In genomic region chr12:44036875-44037443, GRCh38 we compare ENCODE assay signal across 28 cellular contexts.
"Had no signal": no experiment of that assay in that cellular context is flagged by ENCODE, and none has a peak within 500 bp of the region (broad histone marks: within the 10 kb centered on the region; RNA-seq: fewer than 3 reads in every experiment).

No MANE protein-coding gene starts in this region.

- H3K4me1 ChIP-seq: stomach, suprapubic skin, testis, thyroid gland, tibial artery, tibial nerve, transverse colon, upper lobe of left lung, upper lobe of right lung, uterus, vagina had no signal

- H3K4me1 Mint-ChIP-seq: stimulated activated effector memory CD8-positive, alpha-beta T cell treated with anti-CD3 and anti-CD28 coated beads, Interleukin-12 subunit alpha, Interleukin-12 subunit beta, amount 100 ng/mL, for 72 hours; stimulated activated memory B cell treated with anti-CD40 and anti-IgM and Interleukin-4, amounts not matched to agents 10 μg/mL and 1 μg/mL and 100 μg/mL, for 72 hours; stimulated activated naive B cell treated with anti-CD40 and anti-IgM and Interleukin-4, amounts not matched to agents 10 μg/mL and 1 μg/mL and 100 μg/mL, for 72 hours; stimulated activated naive CD8-positive, alpha-beta T cell treated with anti-CD3 and anti-CD28 coated beads, Interleukin-15, amount 100 ng/mL, for 72 hours had no signal

- H3K36me3 ChIP-seq: suprapubic skin, thyroid gland, tibial artery, transverse colon, upper lobe of left lung, upper lobe of right lung, uterus, vagina had no signal

- H3K27ac Mint-ChIP-seq: stimulated activated effector memory CD8-positive, alpha-beta T cell treated with anti-CD3 and anti-CD28 coated beads, Interleukin-12 subunit alpha, Interleukin-12 subunit beta, amount 100 ng/mL, for 72 hours; stimulated activated memory B cell treated with anti-CD40 and anti-IgM and Interleukin-4, amounts not matched to agents 10 μg/mL and 1 μg/mL and 100 μg/mL, for 72 hours; stimulated activated naive B cell treated with anti-CD40 and anti-IgM and Interleukin-4, amounts not matched to agents 10 μg/mL and 1 μg/mL and 100 μg/mL, for 72 hours; stimulated activated naive CD8-positive, alpha-beta T cell treated with anti-CD3 and anti-CD28 coated beads, Interleukin-15, amount 100 ng/mL, for 72 hours; stimulated activated naive CD8-positive, alpha-beta T cell treated with anti-CD3 and anti-CD28 coated beads, Interleukin-15, Interleukin-2, amounts not matched to agents 100 ng/mL and 50 ng/mL, for 24 hours; type B pancreatic cell had no signal

- ATAC-seq: stimulated activated memory B cell treated with anti-CD40 and anti-IgM and Interleukin-4, amounts not matched to agents 10 μg/mL and 1 μg/mL and 100 μg/mL, for 72 hours; stimulated activated naive B cell treated with anti-CD40 and anti-IgM and Interleukin-4, amounts not matched to agents 10 μg/mL and 1 μg/mL and 100 μg/mL, for 72 hours; stimulated activated naive CD8-positive, alpha-beta T cell treated with anti-CD3 and anti-CD28 coated beads, Interleukin-15, Interleukin-2, amounts not matched to agents 100 U/mL and 50 U/mL, for 24 hours; upper lobe of right lung had no signal

- H3K27me3 ChIP-seq: stomach, suprapubic skin, testis, thyroid gland, tibial artery, tibial nerve, transverse colon, upper lobe of left lung, upper lobe of right lung, uterus, vagina had no signal

- H3K27me3 Mint-ChIP-seq: stimulated activated memory B cell treated with anti-CD40 and anti-IgM and Interleukin-4, amounts not matched to agents 10 μg/mL and 1 μg/mL and 100 μg/mL, for 72 hours; stimulated activated naive B cell treated with anti-CD40 and anti-IgM and Interleukin-4, amounts not matched to agents 10 μg/mL and 1 μg/mL and 100 μg/mL, for 72 hours; stimulated activated naive CD8-positive, alpha-beta T cell treated with anti-CD3 and anti-CD28 coated beads, Interleukin-15, amount 100 ng/mL, for 72 hours; stimulated activated naive CD8-positive, alpha-beta T cell treated with anti-CD3 and anti-CD28 coated beads, Interleukin-15, Interleukin-2, amounts not matched to agents 100 ng/mL and 50 ng/mL, for 24 hours; type B pancreatic cell had no signal

- H3K9me3 Mint-ChIP-seq: stimulated activated effector memory CD8-positive, alpha-beta T cell treated with anti-CD3 and anti-CD28 coated beads, Interleukin-12 subunit alpha, Interleukin-12 subunit beta, amount 100 ng/mL, for 72 hours; stimulated activated memory B cell treated with anti-CD40 and anti-IgM and Interleukin-4, amounts not matched to agents 10 μg/mL and 1 μg/mL and 100 μg/mL, for 72 hours; stimulated activated naive CD8-positive, alpha-beta T cell treated with anti-CD3 and anti-CD28 coated beads, Interleukin-15, amount 100 ng/mL, for 72 hours; stimulated activated naive CD8-positive, alpha-beta T cell treated with anti-CD3 and anti-CD28 coated beads, Interleukin-15, Interleukin-2, amounts not matched to agents 100 ng/mL and 50 ng/mL, for 24 hours; type B pancreatic cell had no signal

- DNase-seq: stimulated activated CD4-positive, alpha-beta T cell treated with anti-CD3 and anti-CD28 coated beads, Interleukin-2, amount 100 ng/mL, for 48 hours; stimulated activated CD4-positive, alpha-beta T cell treated with anti-CD3 and anti-CD28 coated beads, Interleukin-4, amount 100 ng/mL, for 1 hour; stimulated activated CD4-positive, alpha-beta T cell treated with anti-CD3 and anti-CD28 coated beads, Interleukin-4, amount 100 ng/mL, for 24 hours; stimulated activated CD4-positive, alpha-beta T cell treated with anti-CD3 and anti-CD28 coated beads, Interleukin-4, amount 100 ng/mL, for 4 hours; stimulated activated CD8-positive, alpha-beta memory T cell treated with anti-CD3 and anti-CD28 coated beads, Interleukin-4, amount 100 ng/mL, for 48 hours; stimulated activated naive B cell treated with anti-CD40 and anti-IgM and Interleukin-4, amounts not matched to agents 10 μg/mL and 1 μg/mL and 100 μg/mL, for 72 hours; stimulated activated naive CD4-positive, alpha-beta T cell; stimulated activated naive CD4-positive, alpha-beta T cell treated with Interleukin-2 at 50 U/mL for 16 hours; stimulated activated naive CD8-positive, alpha-beta T cell treated with anti-CD3 and anti-CD28 coated beads, Interleukin-15, amount 100 ng/mL, for 72 hours; stimulated activated naive CD8-positive, alpha-beta T cell treated with anti-CD3 and anti-CD28 coated beads, Interleukin-15, Interleukin-2, amounts not matched to agents 100 U/mL and 50 U/mL, for 24 hours; stomach; substantia nigra; testis; thyroid gland; tibial artery; transverse colon; trophoblast cell; upper lobe of right lung; uterus had no signal

- H3K4me3 Mint-ChIP-seq: stimulated activated effector memory CD8-positive, alpha-beta T cell treated with anti-CD3 and anti-CD28 coated beads, Interleukin-12 subunit alpha, Interleukin-12 subunit beta, amount 100 ng/mL, for 72 hours; stimulated activated memory B cell treated with anti-CD40 and anti-IgM and Interleukin-4, amounts not matched to agents 10 μg/mL and 1 μg/mL and 100 μg/mL, for 72 hours; stimulated activated naive B cell treated with anti-CD40 and anti-IgM and Interleukin-4, amounts not matched to agents 10 μg/mL and 1 μg/mL and 100 μg/mL, for 72 hours; stimulated activated naive CD8-positive, alpha-beta T cell treated with anti-CD3 and anti-CD28 coated beads, Interleukin-15, amount 100 ng/mL, for 72 hours; stimulated activated naive CD8-positive, alpha-beta T cell treated with anti-CD3 and anti-CD28 coated beads, Interleukin-15, Interleukin-2, amounts not matched to agents 100 ng/mL and 50 ng/mL, for 24 hours; type B pancreatic cell had no signal

- H3K4me3 ChIP-seq: stomach, suprapubic skin, testis, thoracic aorta, thyroid gland, tibial artery, tibial nerve, transverse colon, upper lobe of left lung, upper lobe of right lung, uterus, vagina had no signal

- H3K27ac ChIP-seq: stomach, suprapubic skin, testis, thoracic aorta, thyroid gland, tibial artery, tibial nerve, transverse colon, upper lobe of left lung, upper lobe of right lung, uterus, vagina had no signal

- H3K9me3 ChIP-seq: suprapubic skin, testis, thoracic aorta, thyroid gland, tibial artery, transverse colon, upper lobe of right lung, uterus, vagina had no signal

- H3K36me3 Mint-ChIP-seq: stimulated activated effector memory CD8-positive, alpha-beta T cell treated with anti-CD3 and anti-CD28 coated beads, Interleukin-12 subunit alpha, Interleukin-12 subunit beta, amount 100 ng/mL, for 72 hours; type B pancreatic cell had no signal
